In genomic region chrX:12981880-12982279, GRCh38 we compare ENCODE assay signal across 11 cellular contexts. TPM values are rescaled to one million over a fixed set of nuclear protein-coding genes. Genes with fewer than 3 reads are reported as not detected.
A peak's percentile ranks its signal among the peaks of the same experiment; 100 is the strongest.
DNase-seq lines count a peak whose midpoint lies in the region; ATAC-seq and TF ChIP-seq lines count a peak whose summit lies in the region.
"Had no signal": no experiment of that assay in that cellular context is flagged by ENCODE, and none has a peak within 500 bp of the region (broad histone marks: within the 10 kb centered on the region; RNA-seq: fewer than 3 reads in every experiment).

No MANE protein-coding gene starts in this region.

- peak overlapping the region; percentile 87 for H3K27ac Mint-ChIP-seq in activated CD4-positive, alpha-beta T cell treated with anti-CD3 and anti-CD28 coated beads for 36 hours
- peak overlapping the region; percentile 79 for H3K27ac Mint-ChIP-seq in activated T-helper 2 cell treated with anti-CD3 and anti-CD28 coated beads, Interferon-gamma antibody, Interleukin-2, Interleukin-4, amounts not matched to agents 10 μg/mL and 5 μg/mL and 100 μg/mL, durations not matched to agents 14 hours and 24 hours and 36 hours

- H3K36me3 ChIP-seq in psoas muscle (ENCODE audit: insufficient read depth in 1 of 2, low read depth in 1 of 2) (no peaks in the 10 kb centered on the region), breast epithelium (no peaks in the 10 kb centered on the region)

- H3K4me1 ChIP-seq in psoas muscle (no peaks in the 10 kb centered on the region), breast epithelium (no peaks in the 10 kb centered on the region)

- H3K4me3 ChIP-seq in NB4 (ENCODE audit: low read depth, low read length): no peak overlapping the region
- no peak overlapping the region for H3K4me3 ChIP-seq in psoas muscle
- no peak overlapping the region for H3K4me3 ChIP-seq in breast epithelium
- H3K4me3 ChIP-seq: SJCRH30 had no signal

- H3K4me1 Mint-ChIP-seq in activated CD4-positive, alpha-beta T cell treated with anti-CD3 and anti-CD28 coated beads for 36 hours: peaks cover 68% of the 10 kb centered on the region
- H3K4me1 Mint-ChIP-seq in activated T-helper 2 cell treated with anti-CD3 and anti-CD28 coated beads, Interferon-gamma antibody, Interleukin-2, Interleukin-4, amounts not matched to agents 10 μg/mL and 5 μg/mL and 100 μg/mL, durations not matched to agents 14 hours and 24 hours and 36 hours (ENCODE audit: low read depth): peaks cover 58% of the 10 kb centered on the region

- CTCF ChIA-PET in activated CD4-positive, alpha-beta T cell treated with anti-CD3 and anti-CD28 coated beads for 36 hours (lab: Charles Lee): interaction anchor here (0.8 to 1.2 kb wide), 3 partner anchors 32 to 98 kb away, joined by 3 to 4 read pairs (median 3); no protein-coding TSS in a partner anchor

- H3K4me3 Mint-ChIP-seq in activated CD4-positive, alpha-beta T cell treated with anti-CD3 and anti-CD28 coated beads for 36 hours: no peak overlapping the region
- H3K4me3 Mint-ChIP-seq in activated T-helper 2 cell treated with anti-CD3 and anti-CD28 coated beads, Interferon-gamma antibody, Interleukin-2, Interleukin-4, amounts not matched to agents 10 μg/mL and 5 μg/mL and 100 μg/mL, durations not matched to agents 14 hours and 24 hours and 36 hours (ENCODE audit: low read depth): peak overlapping the region; percentile 49

- H3K27ac ChIP-seq in psoas muscle: peak overlapping the region; percentile 30
- no peak overlapping the region for H3K27ac ChIP-seq in breast epithelium
- H3K27ac ChIP-seq: SJCRH30 had no signal

- H3K9me3 Mint-ChIP-seq in activated CD4-positive, alpha-beta T cell treated with anti-CD3 and anti-CD28 coated beads for 36 hours (ENCODE audit: low read depth): peaks cover 2% of the 10 kb centered on the region
- H3K9me3 Mint-ChIP-seq in activated T-helper 2 cell treated with anti-CD3 and anti-CD28 coated beads, Interferon-gamma antibody, Interleukin-2, Interleukin-4, amounts not matched to agents 10 μg/mL and 5 μg/mL and 100 μg/mL, durations not matched to agents 14 hours and 24 hours and 36 hours: no peaks in the 10 kb centered on the region

- intact Hi-C loops in activated CD4-positive, alpha-beta T cell treated with anti-CD3 and anti-CD28 coated beads for 36 hours (cut with DNase I, micrococcal nuclease): loop anchor here in 1 of 2 experiments (10.0 kb wide), 1 partner anchor 1043 kb away; the partner anchor contains the start of gene GEMIN8
- intact Hi-C loops in activated T-helper 2 cell treated with anti-CD3 and anti-CD28 coated beads, Interferon-gamma antibody, Interleukin-2, Interleukin-4, amounts not matched to agents 10 μg/mL and 5 μg/mL and 100 μg/mL, durations not matched to agents 14 hours and 24 hours and 36 hours (cut with micrococcal nuclease): no loop called here
- intact Hi-C loops in psoas muscle (cut with DNase I): loop anchor here in 1 of 2 donors (10.0 kb wide), 1 partner anchor 133 kb away; no protein-coding TSS in a partner anchor
- intact Hi-C loops in breast epithelium (cut with DNase I; ENCODE audit: low total_unique reads): no loop called here

- DNase-seq in activated CD4-positive, alpha-beta T cell treated with anti-CD3 and anti-CD28 coated beads for 36 hours: no peak
- DNase-seq in activated CD4-positive, alpha-beta T cell treated with anti-CD3 and anti-CD28 coated beads, Interleukin-2, amount 50 U/mL, for 4 hours: no peak
- DNase-seq in NB4 (ENCODE audit: low read depth): peak; percentile 73
- DNase-seq in activated T-helper 2 cell treated with anti-CD3 and anti-CD28 coated beads, Interferon-gamma antibody, Interleukin-2, Interleukin-4, amounts not matched to agents 10 μg/mL and 5 μg/mL and 100 μg/mL, durations not matched to agents 14 hours and 24 hours and 36 hours (ENCODE audit: low spot score): no peak
- no peak for DNase-seq in psoas muscle
- DNase-seq in breast epithelium (ENCODE audit: low spot score in 2 of 2): no peak
- DNase-seq: KG1, NCI-H226, SJCRH30 had no signal

- H3K27me3 ChIP-seq in psoas muscle (ENCODE audit: insufficient read depth in 3 of 3, low read length in 2 of 3) (peaks cover 0 to 29% (median 0%) of the 10 kb centered on the region in 3 donors), breast epithelium (peaks cover 0 to 32% of the 10 kb centered on the region in 2 donors)
- H3K27me3 ChIP-seq: SJCRH30 had no signal

- 51 to 54% (median 54%) methylated on average over 3 of the region's 3 CpGs for WGBS in psoas muscle, 3 donors

- POLR2A ChIA-PET in activated CD4-positive, alpha-beta T cell treated with anti-CD3 and anti-CD28 coated beads for 36 hours (lab: Charles Lee): interaction anchor here (0.6 to 1.0 kb wide), 3 partner anchors 8 to 504 kb away, joined by 3 to 4 read pairs (median 3); no protein-coding TSS in a partner anchor

- H3K27me3 Mint-ChIP-seq in activated CD4-positive, alpha-beta T cell treated with anti-CD3 and anti-CD28 coated beads for 36 hours: no peaks in the 10 kb centered on the region
- H3K27me3 Mint-ChIP-seq in activated T-helper 2 cell treated with anti-CD3 and anti-CD28 coated beads, Interferon-gamma antibody, Interleukin-2, Interleukin-4, amounts not matched to agents 10 μg/mL and 5 μg/mL and 100 μg/mL, durations not matched to agents 14 hours and 24 hours and 36 hours (ENCODE audit: low read depth): no peaks in the 10 kb centered on the region

- TF ChIP-seq POLR2A in NB4 (IDR thresholded peaks at IDR 0.05; ENCODE audit: extremely low read depth, insufficient read length) (no peak), breast epithelium (IDR thresholded peaks at IDR 0.05) (no peak)

- H3K9me3 ChIP-seq in psoas muscle: no peaks in the 10 kb centered on the region
- no peaks in the 10 kb centered on the region for H3K9me3 ChIP-seq in breast epithelium
- H3K9me3 ChIP-seq: SJCRH30 had no signal

- TF ChIP-seq CTCF in NB4 (IDR thresholded peaks at IDR 0.05; ENCODE audit: low read depth, low read length) (no peak), psoas muscle (IDR thresholded peaks at IDR 0.05) (no peak), breast epithelium (IDR thresholded peaks at IDR 0.05) (no peak)

- ATAC-seq in activated CD4-positive, alpha-beta T cell treated with anti-CD3 and anti-CD28 coated beads for 36 hours: no peak
- ATAC-seq in psoas muscle (no peak), GM21786 (IDR thresholded peaks at IDR 0.05; ENCODE audit: unreplicated experiment) (no peak), GM18520 (IDR thresholded peaks at IDR 0.05; ENCODE audit: unreplicated experiment) (no peak)

- peaks cover 23% of the 10 kb centered on the region for H3K36me3 Mint-ChIP-seq in activated CD4-positive, alpha-beta T cell treated with anti-CD3 and anti-CD28 coated beads for 36 hours (ENCODE audit: low read depth)
- peaks cover 26% of the 10 kb centered on the region for H3K36me3 Mint-ChIP-seq in activated T-helper 2 cell treated with anti-CD3 and anti-CD28 coated beads, Interferon-gamma antibody, Interleukin-2, Interleukin-4, amounts not matched to agents 10 μg/mL and 5 μg/mL and 100 μg/mL, durations not matched to agents 14 hours and 24 hours and 36 hours (ENCODE audit: low read depth)

RNA-seq across cellular contexts. Expression of gene TMSB4X, which starts 7.0 kb away (rescaled TPM):
- total RNA-seq in activated CD4-positive, alpha-beta T cell treated with anti-CD3 and anti-CD28 coated beads for 36 hours: 1,000 to 10,000 TPM; 3,666 to 4,468 TPM
- total RNA-seq in activated T-helper 2 cell treated with anti-CD3 and anti-CD28 coated beads, Interferon-gamma antibody, Interleukin-2, Interleukin-4, amounts not matched to agents 10 μg/mL and 5 μg/mL and 100 μg/mL, durations not matched to agents 14 hours and 24 hours and 36 hours: 7,759 and 7,983 TPM in 2 replicates
- total RNA-seq in psoas muscle (100 to 1,000 TPM; 382 to 731 (median 461) TPM), breast epithelium (1,000 to 10,000 TPM; 1,496 to 5,389 (median 3,453) TPM)
- polyA plus RNA-seq in psoas muscle: 1,000 to 10,000 TPM in 1 of 3 donors, 100 to 1,000 TPM in 2; 534 to 1,148 (median 724) TPM
